Comparison of ENCODE assay signal across 1 cellular context in the genomic region with DNA sequence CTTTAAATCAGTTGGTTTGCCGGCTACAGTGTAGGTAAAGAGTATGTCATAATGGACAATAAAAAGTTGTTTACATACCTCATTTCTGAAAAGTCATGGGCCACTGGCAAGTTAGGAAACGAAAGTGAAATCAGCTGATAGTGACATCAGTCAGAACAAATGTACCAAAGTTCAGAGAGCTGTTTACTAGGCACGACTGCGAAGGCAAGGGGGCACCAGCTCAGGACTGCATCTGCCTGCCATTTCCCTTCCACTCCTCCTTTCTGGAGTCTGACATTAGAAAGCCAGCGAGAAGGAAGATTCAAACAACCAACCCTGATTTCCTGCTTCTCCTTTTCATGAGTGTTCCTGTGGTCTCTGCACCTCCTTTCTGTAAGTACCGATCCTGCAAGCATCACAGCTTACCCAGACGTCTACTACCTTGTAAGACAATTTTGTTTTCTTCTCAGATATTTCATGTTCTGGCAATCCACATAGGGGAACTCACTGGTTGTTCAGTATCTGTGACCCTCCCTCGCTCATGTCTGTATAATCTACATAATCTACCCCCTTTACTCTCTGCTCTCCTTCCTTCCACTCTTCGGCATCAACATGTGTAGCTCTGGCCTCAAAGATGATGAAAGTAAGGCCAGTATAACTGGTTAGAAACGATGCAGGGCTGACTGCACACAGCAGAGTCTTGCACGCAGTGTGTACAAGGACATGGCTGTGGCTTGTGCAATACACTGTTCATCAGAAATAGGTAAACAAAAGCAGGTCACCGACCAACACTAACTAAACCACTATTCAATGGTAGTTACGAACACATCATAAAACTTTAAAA.
TF ChIP-seq lines count a peak whose summit lies in the region.

A gene (plus strand): TSS at position 174 of the 823 bp plus-strand sequence. CDS start 16,370 bp downstream, outside the sequence.

TF ChIP-seq in K562, 482 proteins besides CTCF, POLR2A, EP300 and RAD21 (continued from another document and continues in another):
- TF ChIP-seq CREM (IDR thresholded peaks at IDR 0.05; ENCODE audit: low read depth) (no peak), POLR2AphosphoS2 (IDR thresholded peaks at IDR 0.05; ENCODE audit: low read length) (no peak), KLF1 (tag; IDR thresholded peaks at IDR 0.05) (no peak), BRD9 (IDR thresholded peaks at IDR 0.05; ENCODE audit: low read depth, partially characterized antibody) (no peak), ZNF778 (CRISPR knock-in tag; IDR thresholded peaks at IDR 0.05) (no peak), RAD51 (IDR thresholded peaks at IDR 0.05; ENCODE audit: borderline replicate concordance, low read depth) (peak; percentile 32; the same call in 1 of the 2 replicates), ZNF140 (CRISPR knock-in tag; IDR thresholded peaks at IDR 0.05) (no peak), YBX1 (IDR thresholded peaks at IDR 0.05) (no peak), PRPF4 (IDR thresholded peaks at IDR 0.05; ENCODE audit: insufficient read depth, low read depth, low read length, poor library complexity, severe bottlenecking) (no peak), RBBP5 (IDR thresholded peaks at IDR 0.05; ENCODE audit: borderline replicate concordance, insufficient read depth, low read length, poor library complexity, severe bottlenecking) (peak; percentile 39), NFXL1 (CRISPR knock-in tag; IDR thresholded peaks at IDR 0.05) (no peak), SREBF1 (IDR thresholded peaks at IDR 0.05; ENCODE audit: borderline replicate concordance, low read depth, low read length) (no peak), ZNF146 (CRISPR knock-in tag; IDR thresholded peaks at IDR 0.05; ENCODE audit: unreplicated experiment) (no peak), ZNF586 (CRISPR knock-in tag; conservative IDR thresholded peaks at IDR 0.05) (no peak), ZZZ3 (IDR thresholded peaks at IDR 0.05) (no peak), RCOR1 (IDR thresholded peaks at IDR 0.05; ENCODE audit: borderline replicate concordance in 1 of 2, low read depth in 2 of 2, low read length in 2 of 2) (0 out of 4 replicates have a peak, but pooled peaks of 1 of the 2 experiments have one; percentile 2), RFX1 (IDR thresholded peaks at IDR 0.05) (no peak), DMBX1 (CRISPR knock-in tag; IDR thresholded peaks at IDR 0.05; ENCODE audit: borderline replicate concordance) (no peak), ZNF41 (CRISPR knock-in tag; conservative IDR thresholded peaks at IDR 0.05) (no peak), MECOM (CRISPR knock-in tag; IDR thresholded peaks at IDR 0.05) (no peak), HNRNPLL (IDR thresholded peaks at IDR 0.05; ENCODE audit: low read depth, low read length, poor library complexity, severe bottlenecking) (no peak), ZNF436 (CRISPR knock-in tag; IDR thresholded peaks at IDR 0.05) (no peak), ZNF408 (CRISPR knock-in tag; IDR thresholded peaks at IDR 0.05; ENCODE audit: low read depth) (no peak), TEAD4 (IDR thresholded peaks at IDR 0.05; ENCODE audit: low read length) (peak; percentile 11; the same call in 1 of the 2 replicates), TEAD4 (CRISPR knock-in tag; IDR thresholded peaks at IDR 0.05; ENCODE audit: borderline replicate concordance) (no peak), HNRNPUL1 (IDR thresholded peaks at IDR 0.05; ENCODE audit: low read length) (no peak), KLF13 (tag; IDR thresholded peaks at IDR 0.05; ENCODE audit: borderline replicate concordance, low read depth) (no peak), ZNF764 (CRISPR knock-in tag; IDR thresholded peaks at IDR 0.05; ENCODE audit: low read depth) (no peak), BRF1 (IDR thresholded peaks at IDR 0.05; ENCODE audit: borderline replicate concordance, extremely low read depth, insufficient read length) (no peak), PCBP1 (IDR thresholded peaks at IDR 0.05; ENCODE audit: low read depth, low read length, poor library complexity, severe bottlenecking) (no peak), ZNF282 (CRISPR knock-in tag; IDR thresholded peaks at IDR 0.05) (no peak), ZBTB17 (CRISPR knock-in tag; IDR thresholded peaks at IDR 0.05) (peak; percentile 62; the same call in 1 of the 2 replicates), NFIC (IDR thresholded peaks at IDR 0.05) (no peak), POU5F1 (IDR thresholded peaks at IDR 0.05; ENCODE audit: borderline replicate concordance, low read depth, low read length, partially characterized antibody) (no peak), TCF7L2 (IDR thresholded peaks at IDR 0.05; ENCODE audit: low read depth, low read length) (no peak), GTF2F1 (IDR thresholded peaks at IDR 0.05; ENCODE audit: low read depth, low read length) (no peak), RUNX1 (IDR thresholded peaks at IDR 0.05; ENCODE audit: low read depth) (no peak), FOXA3 (CRISPR knock-in tag; conservative IDR thresholded peaks at IDR 0.05 in 1 of 2, IDR thresholded peaks at IDR 0.05 in 1 of 2) (peak; percentile 32 to 72; a peak in 2 of 4 replicates), ZNF507 (tag; conservative IDR thresholded peaks at IDR 0.05) (no peak)
- TF ChIP-seq, protein P1, sequence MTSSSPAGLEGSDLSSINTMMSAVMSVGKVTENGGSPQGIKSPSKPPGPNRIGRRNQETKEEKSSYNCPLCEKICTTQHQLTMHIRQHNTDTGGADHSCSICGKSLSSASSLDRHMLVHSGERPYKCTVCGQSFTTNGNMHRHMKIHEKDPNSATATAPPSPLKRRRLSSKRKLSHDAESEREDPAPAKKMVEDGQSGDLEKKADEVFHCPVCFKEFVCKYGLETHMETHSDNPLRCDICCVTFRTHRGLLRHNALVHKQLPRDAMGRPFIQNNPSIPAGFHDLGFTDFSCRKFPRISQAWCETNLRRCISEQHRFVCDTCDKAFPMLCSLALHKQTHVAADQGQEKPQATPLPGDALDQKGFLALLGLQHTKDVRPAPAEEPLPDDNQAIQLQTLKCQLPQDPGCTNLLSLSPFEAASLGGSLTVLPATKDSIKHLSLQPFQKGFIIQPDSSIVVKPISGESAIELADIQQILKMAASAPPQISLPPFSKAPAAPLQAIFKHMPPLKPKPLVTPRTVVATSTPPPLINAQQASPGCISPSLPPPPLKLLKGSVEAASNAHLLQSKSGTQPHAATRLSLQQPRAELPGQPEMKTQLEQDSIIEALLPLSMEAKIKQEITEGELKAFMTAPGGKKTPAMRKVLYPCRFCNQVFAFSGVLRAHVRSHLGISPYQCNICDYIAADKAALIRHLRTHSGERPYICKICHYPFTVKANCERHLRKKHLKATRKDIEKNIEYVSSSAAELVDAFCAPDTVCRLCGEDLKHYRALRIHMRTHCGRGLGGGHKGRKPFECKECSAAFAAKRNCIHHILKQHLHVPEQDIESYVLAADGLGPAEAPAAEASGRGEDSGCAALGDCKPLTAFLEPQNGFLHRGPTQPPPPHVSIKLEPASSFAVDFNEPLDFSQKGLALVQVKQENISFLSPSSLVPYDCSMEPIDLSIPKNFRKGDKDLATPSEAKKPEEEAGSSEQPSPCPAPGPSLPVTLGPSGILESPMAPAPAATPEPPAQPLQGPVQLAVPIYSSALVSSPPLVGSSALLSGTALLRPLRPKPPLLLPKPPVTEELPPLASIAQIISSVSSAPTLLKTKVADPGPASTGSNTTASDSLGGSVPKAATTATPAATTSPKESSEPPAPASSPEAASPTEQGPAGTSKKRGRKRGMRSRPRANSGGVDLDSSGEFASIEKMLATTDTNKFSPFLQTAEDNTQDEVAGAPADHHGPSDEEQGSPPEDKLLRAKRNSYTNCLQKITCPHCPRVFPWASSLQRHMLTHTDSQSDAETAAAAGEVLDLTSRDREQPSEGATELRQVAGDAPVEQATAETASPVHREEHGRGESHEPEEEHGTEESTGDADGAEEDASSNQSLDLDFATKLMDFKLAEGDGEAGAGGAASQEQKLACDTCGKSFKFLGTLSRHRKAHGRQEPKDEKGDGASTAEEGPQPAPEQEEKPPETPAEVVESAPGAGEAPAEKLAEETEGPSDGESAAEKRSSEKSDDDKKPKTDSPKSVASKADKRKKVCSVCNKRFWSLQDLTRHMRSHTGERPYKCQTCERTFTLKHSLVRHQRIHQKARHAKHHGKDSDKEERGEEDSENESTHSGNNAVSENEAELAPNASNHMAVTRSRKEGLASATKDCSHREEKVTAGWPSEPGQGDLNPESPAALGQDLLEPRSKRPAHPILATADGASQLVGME (CRISPR knock-in tag; IDR thresholded peaks at IDR 0.05) = no peak
- TF ChIP-seq, protein P2, sequence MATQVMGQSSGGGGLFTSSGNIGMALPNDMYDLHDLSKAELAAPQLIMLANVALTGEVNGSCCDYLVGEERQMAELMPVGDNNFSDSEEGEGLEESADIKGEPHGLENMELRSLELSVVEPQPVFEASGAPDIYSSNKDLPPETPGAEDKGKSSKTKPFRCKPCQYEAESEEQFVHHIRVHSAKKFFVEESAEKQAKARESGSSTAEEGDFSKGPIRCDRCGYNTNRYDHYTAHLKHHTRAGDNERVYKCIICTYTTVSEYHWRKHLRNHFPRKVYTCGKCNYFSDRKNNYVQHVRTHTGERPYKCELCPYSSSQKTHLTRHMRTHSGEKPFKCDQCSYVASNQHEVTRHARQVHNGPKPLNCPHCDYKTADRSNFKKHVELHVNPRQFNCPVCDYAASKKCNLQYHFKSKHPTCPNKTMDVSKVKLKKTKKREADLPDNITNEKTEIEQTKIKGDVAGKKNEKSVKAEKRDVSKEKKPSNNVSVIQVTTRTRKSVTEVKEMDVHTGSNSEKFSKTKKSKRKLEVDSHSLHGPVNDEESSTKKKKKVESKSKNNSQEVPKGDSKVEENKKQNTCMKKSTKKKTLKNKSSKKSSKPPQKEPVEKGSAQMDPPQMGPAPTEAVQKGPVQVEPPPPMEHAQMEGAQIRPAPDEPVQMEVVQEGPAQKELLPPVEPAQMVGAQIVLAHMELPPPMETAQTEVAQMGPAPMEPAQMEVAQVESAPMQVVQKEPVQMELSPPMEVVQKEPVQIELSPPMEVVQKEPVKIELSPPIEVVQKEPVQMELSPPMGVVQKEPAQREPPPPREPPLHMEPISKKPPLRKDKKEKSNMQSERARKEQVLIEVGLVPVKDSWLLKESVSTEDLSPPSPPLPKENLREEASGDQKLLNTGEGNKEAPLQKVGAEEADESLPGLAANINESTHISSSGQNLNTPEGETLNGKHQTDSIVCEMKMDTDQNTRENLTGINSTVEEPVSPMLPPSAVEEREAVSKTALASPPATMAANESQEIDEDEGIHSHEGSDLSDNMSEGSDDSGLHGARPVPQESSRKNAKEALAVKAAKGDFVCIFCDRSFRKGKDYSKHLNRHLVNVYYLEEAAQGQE (CRISPR knock-in tag; IDR thresholded peaks at IDR 0.05; ENCODE audit: low read depth) = no peak
- TF ChIP-seq, protein P3, sequence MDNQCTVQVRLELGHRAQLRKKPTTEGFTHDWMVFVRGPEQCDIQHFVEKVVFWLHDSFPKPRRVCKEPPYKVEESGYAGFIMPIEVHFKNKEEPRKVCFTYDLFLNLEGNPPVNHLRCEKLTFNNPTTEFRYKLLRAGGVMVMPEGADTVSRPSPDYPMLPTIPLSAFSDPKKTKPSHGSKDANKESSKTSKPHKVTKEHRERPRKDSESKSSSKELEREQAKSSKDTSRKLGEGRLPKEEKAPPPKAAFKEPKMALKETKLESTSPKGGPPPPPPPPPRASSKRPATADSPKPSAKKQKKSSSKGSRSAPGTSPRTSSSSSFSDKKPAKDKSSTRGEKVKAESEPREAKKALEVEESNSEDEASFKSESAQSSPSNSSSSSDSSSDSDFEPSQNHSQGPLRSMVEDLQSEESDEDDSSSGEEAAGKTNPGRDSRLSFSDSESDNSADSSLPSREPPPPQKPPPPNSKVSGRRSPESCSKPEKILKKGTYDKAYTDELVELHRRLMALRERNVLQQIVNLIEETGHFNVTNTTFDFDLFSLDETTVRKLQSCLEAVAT (IDR thresholded peaks at IDR 0.05) = no peak
- TF ChIP-seq, protein P4, sequence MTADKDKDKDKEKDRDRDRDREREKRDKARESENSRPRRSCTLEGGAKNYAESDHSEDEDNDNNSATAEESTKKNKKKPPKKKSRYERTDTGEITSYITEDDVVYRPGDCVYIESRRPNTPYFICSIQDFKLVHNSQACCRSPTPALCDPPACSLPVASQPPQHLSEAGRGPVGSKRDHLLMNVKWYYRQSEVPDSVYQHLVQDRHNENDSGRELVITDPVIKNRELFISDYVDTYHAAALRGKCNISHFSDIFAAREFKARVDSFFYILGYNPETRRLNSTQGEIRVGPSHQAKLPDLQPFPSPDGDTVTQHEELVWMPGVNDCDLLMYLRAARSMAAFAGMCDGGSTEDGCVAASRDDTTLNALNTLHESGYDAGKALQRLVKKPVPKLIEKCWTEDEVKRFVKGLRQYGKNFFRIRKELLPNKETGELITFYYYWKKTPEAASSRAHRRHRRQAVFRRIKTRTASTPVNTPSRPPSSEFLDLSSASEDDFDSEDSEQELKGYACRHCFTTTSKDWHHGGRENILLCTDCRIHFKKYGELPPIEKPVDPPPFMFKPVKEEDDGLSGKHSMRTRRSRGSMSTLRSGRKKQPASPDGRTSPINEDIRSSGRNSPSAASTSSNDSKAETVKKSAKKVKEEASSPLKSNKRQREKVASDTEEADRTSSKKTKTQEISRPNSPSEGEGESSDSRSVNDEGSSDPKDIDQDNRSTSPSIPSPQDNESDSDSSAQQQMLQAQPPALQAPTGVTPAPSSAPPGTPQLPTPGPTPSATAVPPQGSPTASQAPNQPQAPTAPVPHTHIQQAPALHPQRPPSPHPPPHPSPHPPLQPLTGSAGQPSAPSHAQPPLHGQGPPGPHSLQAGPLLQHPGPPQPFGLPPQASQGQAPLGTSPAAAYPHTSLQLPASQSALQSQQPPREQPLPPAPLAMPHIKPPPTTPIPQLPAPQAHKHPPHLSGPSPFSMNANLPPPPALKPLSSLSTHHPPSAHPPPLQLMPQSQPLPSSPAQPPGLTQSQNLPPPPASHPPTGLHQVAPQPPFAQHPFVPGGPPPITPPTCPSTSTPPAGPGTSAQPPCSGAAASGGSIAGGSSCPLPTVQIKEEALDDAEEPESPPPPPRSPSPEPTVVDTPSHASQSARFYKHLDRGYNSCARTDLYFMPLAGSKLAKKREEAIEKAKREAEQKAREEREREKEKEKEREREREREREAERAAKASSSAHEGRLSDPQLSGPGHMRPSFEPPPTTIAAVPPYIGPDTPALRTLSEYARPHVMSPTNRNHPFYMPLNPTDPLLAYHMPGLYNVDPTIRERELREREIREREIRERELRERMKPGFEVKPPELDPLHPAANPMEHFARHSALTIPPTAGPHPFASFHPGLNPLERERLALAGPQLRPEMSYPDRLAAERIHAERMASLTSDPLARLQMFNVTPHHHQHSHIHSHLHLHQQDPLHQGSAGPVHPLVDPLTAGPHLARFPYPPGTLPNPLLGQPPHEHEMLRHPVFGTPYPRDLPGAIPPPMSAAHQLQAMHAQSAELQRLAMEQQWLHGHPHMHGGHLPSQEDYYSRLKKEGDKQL (CRISPR knock-in tag; IDR thresholded peaks at IDR 0.05; ENCODE audit: borderline replicate concordance) = no peak
- TF ChIP-seq, protein P5, sequence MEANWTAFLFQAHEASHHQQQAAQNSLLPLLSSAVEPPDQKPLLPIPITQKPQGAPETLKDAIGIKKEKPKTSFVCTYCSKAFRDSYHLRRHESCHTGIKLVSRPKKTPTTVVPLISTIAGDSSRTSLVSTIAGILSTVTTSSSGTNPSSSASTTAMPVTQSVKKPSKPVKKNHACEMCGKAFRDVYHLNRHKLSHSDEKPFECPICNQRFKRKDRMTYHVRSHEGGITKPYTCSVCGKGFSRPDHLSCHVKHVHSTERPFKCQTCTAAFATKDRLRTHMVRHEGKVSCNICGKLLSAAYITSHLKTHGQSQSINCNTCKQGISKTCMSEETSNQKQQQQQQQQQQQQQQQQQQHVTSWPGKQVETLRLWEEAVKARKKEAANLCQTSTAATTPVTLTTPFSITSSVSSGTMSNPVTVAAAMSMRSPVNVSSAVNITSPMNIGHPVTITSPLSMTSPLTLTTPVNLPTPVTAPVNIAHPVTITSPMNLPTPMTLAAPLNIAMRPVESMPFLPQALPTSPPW (CRISPR knock-in tag; IDR thresholded peaks at IDR 0.05) = no peak; the same call in 1 of the 2 replicates
